24 cellular contexts compared by ENCODE assay signal in genomic region chr16:71567931-71568330, GRCh38. TPM values are rescaled to one million over a fixed set of nuclear protein-coding genes. Genes with fewer than 3 reads are reported as not detected.
DNase-seq lines count a peak whose midpoint lies in the region; ATAC-seq, FAIRE-seq and TF ChIP-seq lines count a peak whose summit lies in the region.
"Had no signal": no experiment of that assay in that cellular context is flagged by ENCODE, and none has a peak within 500 bp of the region (broad histone marks: within the 10 kb centered on the region; RNA-seq: fewer than 3 reads in every experiment).

No MANE protein-coding gene starts in this region.

- no peak overlapping the region for H2AFZ ChIP-seq in HepG2 (ENCODE audit: low read length)

- WGBS in HepG2 (ENCODE audit: low lambda C conversion rate): over 99% methylated on average over 7 of the region's 8 CpGs

- TF ChIP-seq CTCF in activated B cell treated with CpG ODN at 0.5 μM for 24 hours (IDR thresholded peaks at IDR 0.05): no peak
- no peak for TF ChIP-seq CTCF in HepG2 (CRISPR knock-in tag; IDR thresholded peaks at IDR 0.05)
- no peak for TF ChIP-seq CTCF in lower lobe of right lung (IDR thresholded peaks at IDR 0.05)
- TF ChIP-seq CTCF in kidney (IDR thresholded peaks at IDR 0.05; ENCODE audit: borderline replicate concordance, extremely low read depth, insufficient read depth): no peak

- no peaks in the 10 kb centered on the region for H4K20me1 ChIP-seq in HepG2 (ENCODE audit: insufficient read depth, low read length)
- H4K20me1 ChIP-seq: BLaER1 had no signal

- H3K9me3 Mint-ChIP-seq in activated B cell treated with CpG ODN at 0.5 μM for 24 hours: no peaks in the 10 kb centered on the region
- H3K9me3 Mint-ChIP-seq: CD8-positive, alpha-beta T cell had no signal

- TF ChIP-seq POLR2A in HepG2 (IDR thresholded peaks at IDR 0.05; ENCODE audit: insufficient read depth in 1 of 2, low read depth in 2 of 2, low read length in 2 of 2): no peak

- peaks cover 6% of the 10 kb centered on the region for H3K36me3 Mint-ChIP-seq in activated B cell treated with CpG ODN at 0.5 μM for 24 hours (ENCODE audit: low read depth)
- H3K36me3 Mint-ChIP-seq: CD4-positive, CD25-positive, alpha-beta regulatory T cell; CD8-positive, alpha-beta T cell had no signal

- no peaks in the 10 kb centered on the region for H3K27me3 Mint-ChIP-seq in activated B cell treated with CpG ODN at 0.5 μM for 24 hours

- intact Hi-C loops in activated B cell treated with CpG ODN at 0.5 μM for 24 hours (cut with micrococcal nuclease): loop anchor here (10.0 kb wide), 1 partner anchor 1097 kb away; no protein-coding TSS in a partner anchor
- intact Hi-C loops in HepG2 (cut with micrococcal nuclease; ENCODE audit: unreplicated experiment): no loop called here
- intact Hi-C loops in lower lobe of right lung (cut with DNase I): no loop called here
- intact Hi-C loops in kidney (cut with DNase I): no loop called here

- H3K4me2 ChIP-seq in HepG2 (ENCODE audit: low read depth, low read length): no peak overlapping the region
- H3K4me2 ChIP-seq: BLaER1 had no signal

- no peak for DNase-seq in activated B cell treated with CpG ODN at 0.5 μM for 24 hours
- DNase-seq in HepG2 (ENCODE audit: low spot score): no peak
- no peak for DNase-seq in lower lobe of right lung
- DNase-seq in mesenteric fat pad (ENCODE audit: low spot score): no peak
- DNase-seq in NCI-H2107 (lab: John Stamatoyannopoulos, UW): no peak
- DNase-seq in kidney: no peak
- DNase-seq: Caco-2; CD4-positive, CD25-positive, alpha-beta regulatory T cell; CD8-positive, alpha-beta T cell; DMS153; DMS79; EL; GDM1; GOT3; HFFc6 had no signal

- no peak for TF ChIP-seq RAD21 in HepG2 (CRISPR knock-in tag; IDR thresholded peaks at IDR 0.05)

- in situ Hi-C loops in HepG2 (cut with HindIII; ENCODE audit: extremely low pct_ligation_motif_present, low pct_unique_long_range_greater_than_20kb): loop anchor here (5.0 kb wide), 1 partner anchor 39 kb away; no protein-coding TSS in a partner anchor

- H3K9me3 ChIP-seq in HepG2 (ENCODE audit: low read length): no peaks in the 10 kb centered on the region
- H3K9me3 ChIP-seq in lower lobe of right lung: peaks cover 1% of the 10 kb centered on the region
- no peaks in the 10 kb centered on the region for H3K9me3 ChIP-seq in kidney (ENCODE audit: control insufficient read depth in 1 of 2, low read length in 2 of 2)
- H3K9me3 ChIP-seq: Caco-2, HAP-1 had no signal

- no peak for ATAC-seq in activated B cell treated with CpG ODN at 0.5 μM for 24 hours (ENCODE audit: low read depth)
- no peak for ATAC-seq in HepG2
- no peak for ATAC-seq in lower lobe of right lung
- no peak for ATAC-seq in GM21515 (IDR thresholded peaks at IDR 0.05; ENCODE audit: unreplicated experiment)
- ATAC-seq: CD8-positive, alpha-beta T cell; GM12878 had no signal

- BruUV-seq in HepG2 (replicated peaks; lab: Mats Ljungman, UMichigan): no TSS peak

- H3K4me1 Mint-ChIP-seq in activated B cell treated with CpG ODN at 0.5 μM for 24 hours: peaks cover 39% of the 10 kb centered on the region

- no peak overlapping the region for H3K4me3 Mint-ChIP-seq in activated B cell treated with CpG ODN at 0.5 μM for 24 hours
- H3K4me3 Mint-ChIP-seq: CD8-positive, alpha-beta T cell; HFFc6 had no signal

- no peak overlapping the region for H3K9ac ChIP-seq in HepG2 (ENCODE audit: insufficient read depth, low read depth, low read length)
- H3K9ac ChIP-seq in kidney (ENCODE audit: low read length in 2 of 2): no peak overlapping the region
- H3K9ac ChIP-seq: BLaER1 had no signal

- no peaks in the 10 kb centered on the region; a peak in 1 of 5 replicates for H3K27me3 ChIP-seq in HepG2 (ENCODE audit: control insufficient read depth in 1 of 2, insufficient read depth in 2 of 2, low read length in 2 of 2)
- H3K27me3 ChIP-seq in lower lobe of right lung (ENCODE audit: low read depth): no peaks in the 10 kb centered on the region
- H3K27me3 ChIP-seq: BLaER1 had no signal

- TF ChIP-seq EP300 in HepG2 (IDR thresholded peaks at IDR 0.05; ENCODE audit: low read depth in 2 of 2, low read length in 2 of 2): no peak
- TF ChIP-seq EP300 in HepG2 (CRISPR knock-in tag; IDR thresholded peaks at IDR 0.05; ENCODE audit: borderline replicate concordance): no peak

- POLR2A ChIA-PET in activated B cell treated with CpG ODN at 0.5 μM for 24 hours (lab: Charles Lee): interaction anchor here (0.6 kb wide), 1 partner anchor 43 kb away, joined by 3 read pairs; no protein-coding TSS in a partner anchor
- POLR2A ChIA-PET in HepG2 (lab: Yijun Ruan, JAX): interaction anchor here (0.7 kb wide), 1 partner anchor 26 kb away, joined by 3 read pairs; no protein-coding TSS in a partner anchor

- H3K79me2 ChIP-seq in HepG2 (ENCODE audit: insufficient read depth, low read length): no peaks in the 10 kb centered on the region

- CTCF ChIA-PET in activated B cell treated with CpG ODN at 0.5 μM for 24 hours (lab: Charles Lee): interaction anchor here (0.8 to 3.9 kb wide), 3 partner anchors 26 to 43 kb away, joined by 3 to 157 read pairs (median 6); no protein-coding TSS in a partner anchor
- CTCF ChIA-PET in HepG2 (lab: Yijun Ruan, JAX; ENCODE audit: low intra/inter-chr PET ratio, low total read pairs): no interaction called here

- H3K4me1 ChIP-seq in HepG2 (ENCODE audit: insufficient read depth, low read length): peaks cover 60% of the 10 kb centered on the region
- peaks cover 28% of the 10 kb centered on the region for H3K4me1 ChIP-seq in lower lobe of right lung
- H3K4me1 ChIP-seq in kidney (ENCODE audit: control insufficient read depth in 1 of 2, insufficient read depth in 1 of 2, low read depth in 1 of 2, low read length in 2 of 2): peaks cover 0 to 14% of the 10 kb centered on the region in 2 donors

- no peak overlapping the region for H3K27ac ChIP-seq in HepG2 (ENCODE audit: extremely low read length, insufficient read depth, low read length)
- peak overlapping the region; percentile 7 for H3K27ac ChIP-seq in lower lobe of right lung
- H3K27ac ChIP-seq in kidney (ENCODE audit: low read depth in 2 of 2, low read length in 2 of 2): no peak overlapping the region
- H3K27ac ChIP-seq: BLaER1, C4-2B had no signal

- no peak for FAIRE-seq in HepG2 (lab: Jason Lieb, UNC)
- no peak for FAIRE-seq in kidney (lab: Jason Lieb, UNC)
- FAIRE-seq: GM12878, GM19239, H54 had no signal

- peak overlapping the region; percentile 59 for H3K27ac Mint-ChIP-seq in activated B cell treated with CpG ODN at 0.5 μM for 24 hours
- H3K27ac Mint-ChIP-seq: CD4-positive, CD25-positive, alpha-beta regulatory T cell; CD8-positive, alpha-beta T cell; HFFc6 had no signal

- H3K4me3 ChIP-seq in HepG2 (replicated peaks in 1 of 3; ENCODE audit: insufficient read depth in 1 of 3, low read depth in 2 of 3, low read length in 3 of 3): no peak overlapping the region
- no peak overlapping the region for H3K4me3 ChIP-seq in lower lobe of right lung
- no peak overlapping the region for H3K4me3 ChIP-seq in kidney (ENCODE audit: low read length in 2 of 2)
- H3K4me3 ChIP-seq: BLaER1, GM12878, HAP-1 had no signal

- H3K36me3 ChIP-seq in HepG2 (replicated peaks in 1 of 2; ENCODE audit: control insufficient read depth in 1 of 2, insufficient read depth in 2 of 2, low read length in 2 of 2) (no peaks in the 10 kb centered on the region; a peak in 1 of 5 replicates), lower lobe of right lung (no peaks in the 10 kb centered on the region), kidney (ENCODE audit: control insufficient read depth in 1 of 2, insufficient read depth in 2 of 2, low read length in 2 of 2) (no peaks in the 10 kb centered on the region)
- H3K36me3 ChIP-seq: BLaER1, HAP-1 had no signal

RNA-seq across cellular contexts. Expression of gene TAT, which starts 9.0 kb away (rescaled TPM):
- total RNA-seq in activated B cell treated with CpG ODN at 0.5 μM for 24 hours (not detected in 2 replicates), HepG2 (2016; rRNA removed; fragmentation: Illumina TruSeq; extraction: Trizol) (1.6 and 2.2 TPM in 2 replicates), lower lobe of right lung (not detected), mesenteric fat pad (not detected), kidney (not detected)
- 0.44 and 0.51 TPM in 2 replicates for total RNA-seq in HepG2 (2016; cell fraction: cytosol; rRNA removed; fragmentation: Illumina TruSeq; extraction: Trizol; ENCODE audit: low read depth)
- total RNA-seq in HepG2 (2016; cell fraction: insoluble cytoplasmic fraction; rRNA removed; fragmentation: Illumina TruSeq; extraction: Trizol): 2.0 and 2.3 TPM in 2 replicates
- total RNA-seq in HepG2 (2016; cell fraction: membrane; rRNA removed; fragmentation: Illumina TruSeq; extraction: Trizol): 0.83 and 1.1 TPM in 2 replicates
- 1.4 and 2.1 TPM in 2 replicates for total RNA-seq in HepG2 (2016; cell fraction: nucleus; rRNA removed; fragmentation: Illumina TruSeq; extraction: Trizol)
- polyA plus RNA-seq in HepG2 (2011; rRNA removed) (5.8 and 6.5 TPM in 2 replicates), kidney (ENCODE audit: insufficient read depth, low read depth, low replicate concordance) (not detected)
- 5.1 and 6.4 TPM in 2 replicates for polyA plus RNA-seq in HepG2 (2011; cell fraction: cytosol; rRNA removed)
- 3.5 and 4.3 TPM in 2 replicates for polyA plus RNA-seq in HepG2 (2011; cell fraction: nucleus; rRNA removed)
- polyA plus RNA-seq in HepG2 (2012): 6.1 TPM in 2 replicates
- 0.08 and 0.17 TPM in 2 replicates for polyA plus RNA-seq in HepG2 (2016; cell fraction: cytosol; fragmentation: Illumina TruSeq; extraction: Trizol; ENCODE audit: low read depth)
- 2.8 and 3.4 TPM in 2 replicates for polyA plus RNA-seq in HepG2 (2016; cell fraction: insoluble cytoplasmic fraction; fragmentation: Illumina TruSeq; extraction: Trizol; ENCODE audit: low read depth)
- 0.38 and 0.55 TPM in 2 replicates for polyA plus RNA-seq in HepG2 (2016; cell fraction: membrane; fragmentation: Illumina TruSeq; extraction: Trizol; ENCODE audit: low read depth)
- 1.9 and 2.0 TPM in 2 replicates for polyA plus RNA-seq in HepG2 (2016; cell fraction: nucleus; fragmentation: Illumina TruSeq; extraction: Trizol; ENCODE audit: insufficient read depth, low read depth)
- 9.0 TPM in 1 of 2 replicates, not detected in the other for polyA minus RNA-seq in HepG2 (2011; rRNA and poly(A)+ RNA removed; ENCODE audit: low replicate concordance)
- polyA minus RNA-seq in HepG2 (2011; cell fraction: cytosol; rRNA and poly(A)+ RNA removed): 3.4 and 3.8 TPM in 2 replicates
- polyA minus RNA-seq in HepG2 (2011; cell fraction: nucleus; rRNA and poly(A)+ RNA removed): 7.1 and 9.9 TPM in 2 replicates
- total RNA-seq: A172; A673; Caco-2; CD4-positive, CD25-positive, alpha-beta regulatory T cell; CD8-positive, alpha-beta T cell; HFFc6 had no signal

RNA-seq across cellular contexts. Expression of gene CHST4, which starts 41.7 kb away (rescaled TPM):
- total RNA-seq in activated B cell treated with CpG ODN at 0.5 μM for 24 hours: not detected in 2 replicates
- not detected in 2 replicates for total RNA-seq in HepG2 (2016; rRNA removed; fragmentation: Illumina TruSeq; extraction: Trizol)
- total RNA-seq in HepG2 (2016; cell fraction: cytosol; rRNA removed; fragmentation: Illumina TruSeq; extraction: Trizol; ENCODE audit: low read depth): not detected in 2 replicates
- total RNA-seq in HepG2 (2016; cell fraction: insoluble cytoplasmic fraction; rRNA removed; fragmentation: Illumina TruSeq; extraction: Trizol): not detected in 2 replicates
- total RNA-seq in HepG2 (2016; cell fraction: membrane; rRNA removed; fragmentation: Illumina TruSeq; extraction: Trizol): not detected in 2 replicates
- total RNA-seq in HepG2 (2016; cell fraction: nucleus; rRNA removed; fragmentation: Illumina TruSeq; extraction: Trizol): not detected in 2 replicates
- not detected in 2 replicates for polyA plus RNA-seq in HepG2 (2011; rRNA removed)
- not detected in 2 replicates for polyA plus RNA-seq in HepG2 (2011; cell fraction: cytosol; rRNA removed)
- polyA plus RNA-seq in HepG2 (2011; cell fraction: nucleus; rRNA removed): not detected in 2 replicates
- not detected in 2 replicates for polyA plus RNA-seq in HepG2 (2012)
- not detected in 2 replicates for polyA plus RNA-seq in HepG2 (2016; cell fraction: cytosol; fragmentation: Illumina TruSeq; extraction: Trizol; ENCODE audit: low read depth)
- not detected in 2 replicates for polyA plus RNA-seq in HepG2 (2016; cell fraction: insoluble cytoplasmic fraction; fragmentation: Illumina TruSeq; extraction: Trizol; ENCODE audit: low read depth)
- polyA plus RNA-seq in HepG2 (2016; cell fraction: membrane; fragmentation: Illumina TruSeq; extraction: Trizol; ENCODE audit: low read depth): not detected in 2 replicates
- not detected in 2 replicates for polyA plus RNA-seq in HepG2 (2016; cell fraction: nucleus; fragmentation: Illumina TruSeq; extraction: Trizol; ENCODE audit: insufficient read depth, low read depth)
- polyA minus RNA-seq in HepG2 (2011; rRNA and poly(A)+ RNA removed; ENCODE audit: low replicate concordance): not detected in 2 replicates
- not detected in 2 replicates for polyA minus RNA-seq in HepG2 (2011; cell fraction: cytosol; rRNA and poly(A)+ RNA removed)
- polyA minus RNA-seq in HepG2 (2011; cell fraction: nucleus; rRNA and poly(A)+ RNA removed): not detected in 2 replicates
- total RNA-seq in lower lobe of right lung: 0.27 TPM
- total RNA-seq in mesenteric fat pad: 0.26 TPM
- total RNA-seq in kidney: not detected
- not detected for polyA plus RNA-seq in kidney (ENCODE audit: insufficient read depth, low read depth, low replicate concordance)
- total RNA-seq: A673; Caco-2; CD4-positive, CD25-positive, alpha-beta regulatory T cell; CD8-positive, alpha-beta T cell; HFFc6 had no signal
- polyA plus RNA-seq: CD4-positive, CD25-positive, alpha-beta regulatory T cell had no signal

RNA-seq across cellular contexts. Expression of gene MARVELD3, which starts 58.1 kb away (rescaled TPM):
- total RNA-seq in activated B cell treated with CpG ODN at 0.5 μM for 24 hours (not detected in 2 replicates), HepG2 (2016; rRNA removed; fragmentation: Illumina TruSeq; extraction: Trizol) (3.6 and 5.6 TPM in 2 replicates), lower lobe of right lung (6.7 TPM), mesenteric fat pad (not detected), kidney (10.3 TPM)
- total RNA-seq in HepG2 (2016; cell fraction: cytosol; rRNA removed; fragmentation: Illumina TruSeq; extraction: Trizol; ENCODE audit: low read depth): 0.88 and 0.91 TPM in 2 replicates
- total RNA-seq in HepG2 (2016; cell fraction: insoluble cytoplasmic fraction; rRNA removed; fragmentation: Illumina TruSeq; extraction: Trizol): 3.1 and 5.2 TPM in 2 replicates
- total RNA-seq in HepG2 (2016; cell fraction: membrane; rRNA removed; fragmentation: Illumina TruSeq; extraction: Trizol): 1.8 and 2.1 TPM in 2 replicates
- total RNA-seq in HepG2 (2016; cell fraction: nucleus; rRNA removed; fragmentation: Illumina TruSeq; extraction: Trizol): 5.3 and 5.6 TPM in 2 replicates
- polyA plus RNA-seq in HepG2 (2011; rRNA removed) (4.8 and 5.0 TPM in 2 replicates), kidney (ENCODE audit: insufficient read depth, low read depth, low replicate concordance) (10.6 TPM)
- 4.8 and 5.7 TPM in 2 replicates for polyA plus RNA-seq in HepG2 (2011; cell fraction: cytosol; rRNA removed)
- polyA plus RNA-seq in HepG2 (2011; cell fraction: nucleus; rRNA removed): 4.2 TPM in 2 replicates
- polyA plus RNA-seq in HepG2 (2012): 5.5 and 6.5 TPM in 2 replicates
- 0.61 and 0.77 TPM in 2 replicates for polyA plus RNA-seq in HepG2 (2016; cell fraction: cytosol; fragmentation: Illumina TruSeq; extraction: Trizol; ENCODE audit: low read depth)
- 4.0 and 4.4 TPM in 2 replicates for polyA plus RNA-seq in HepG2 (2016; cell fraction: insoluble cytoplasmic fraction; fragmentation: Illumina TruSeq; extraction: Trizol; ENCODE audit: low read depth)
- 1.1 and 1.4 TPM in 2 replicates for polyA plus RNA-seq in HepG2 (2016; cell fraction: membrane; fragmentation: Illumina TruSeq; extraction: Trizol; ENCODE audit: low read depth)
- 9.4 and 10.1 TPM in 2 replicates for polyA plus RNA-seq in HepG2 (2016; cell fraction: nucleus; fragmentation: Illumina TruSeq; extraction: Trizol; ENCODE audit: insufficient read depth, low read depth)
- polyA minus RNA-seq in HepG2 (2011; rRNA and poly(A)+ RNA removed; ENCODE audit: low replicate concordance): 10.3 TPM in 1 of 2 replicates, not detected in the other
- polyA minus RNA-seq in HepG2 (2011; cell fraction: cytosol; rRNA and poly(A)+ RNA removed): 2.8 and 3.6 TPM in 2 replicates
- 6.2 and 7.7 TPM in 2 replicates for polyA minus RNA-seq in HepG2 (2011; cell fraction: nucleus; rRNA and poly(A)+ RNA removed)
- total RNA-seq: A172; CD4-positive, CD25-positive, alpha-beta regulatory T cell; CD8-positive, alpha-beta T cell; HFFc6 had no signal
- polyA plus RNA-seq: CD4-positive, CD25-positive, alpha-beta regulatory T cell had no signal
